In the genomic region with DNA sequence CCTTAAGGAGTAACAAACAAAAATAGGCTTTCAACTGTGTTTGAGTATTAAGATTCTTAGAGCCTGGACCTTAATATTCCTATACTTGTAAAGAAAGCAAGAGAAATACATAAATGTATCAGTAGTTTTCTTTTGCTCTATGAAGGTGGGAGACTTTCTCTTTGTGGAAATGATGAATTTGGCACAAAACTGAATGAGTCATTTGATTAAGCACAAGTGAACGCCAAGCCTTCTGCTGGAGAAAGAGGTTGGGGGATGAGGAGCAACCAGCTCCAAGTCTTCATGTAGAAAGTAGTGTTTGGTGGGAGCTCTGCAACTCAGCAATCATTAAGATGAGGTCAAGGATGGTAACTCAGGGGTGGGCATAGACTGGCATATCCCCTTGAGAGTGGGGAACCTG, we compare ENCODE assay signal across 20 cellular contexts. TPM values are rescaled to one million over a fixed set of nuclear protein-coding genes. Genes with fewer than 3 reads are reported as not detected.
"Had no signal": no experiment of that assay in that cellular context is flagged by ENCODE, and none has a peak within 500 bp of the region (broad histone marks: within the 10 kb centered on the region; RNA-seq: fewer than 3 reads in every experiment).

No MANE protein-coding gene starts in this region.

- H3K27ac Mint-ChIP-seq: activated naive CD4-positive, alpha-beta T cell treated with anti-CD3 and anti-CD28 coated beads for 36 hours; activated naive CD8-positive, alpha-beta T cell treated with anti-CD3 and anti-CD28 coated beads, Interleukin-2, amount 50 U/mL, for 24 hours; activated T-helper 2 cell treated with anti-CD3 and anti-CD28 coated beads, Interferon-gamma antibody, Interleukin-2, Interleukin-4, amounts not matched to agents 10 μg/mL and 5 μg/mL and 100 μg/mL, durations not matched to agents 14 hours and 24 hours and 36 hours; natural killer cell had no signal

- H3K27ac ChIP-seq: body of pancreas, epithelial cell of prostate, neutrophil, parathyroid adenoma, upper lobe of right lung had no signal

- H3K79me2 ChIP-seq: parathyroid adenoma had no signal

- H3K4me1 Mint-ChIP-seq: natural killer cell had no signal

- ATAC-seq: activated naive CD8-positive, alpha-beta T cell treated with anti-CD3 and anti-CD28 coated beads, Interleukin-2, amount 50 U/mL, for 24 hours; body of pancreas; natural killer cell; upper lobe of right lung had no signal

- H3K4me3 Mint-ChIP-seq: activated naive CD4-positive, alpha-beta T cell treated with anti-CD3 and anti-CD28 coated beads for 36 hours; activated naive CD8-positive, alpha-beta T cell treated with anti-CD3 and anti-CD28 coated beads, Interleukin-2, amount 50 U/mL, for 24 hours; natural killer cell had no signal

- H3K4me1 ChIP-seq: parathyroid adenoma, upper lobe of right lung had no signal

- H3K9me3 ChIP-seq: body of pancreas, neutrophil, upper lobe of right lung had no signal

- H3K9ac ChIP-seq: parathyroid adenoma had no signal

- H3K27me3 ChIP-seq: body of pancreas, upper lobe of right lung had no signal

- DNase-seq: activated CD4-positive, CD25-positive, alpha-beta regulatory T cell treated with anti-CD3 and anti-CD28 coated beads, Interleukin-2, amount 50 U/mL, for 72 hours; activated naive CD4-positive, alpha-beta T cell treated with anti-CD3 and anti-CD28 coated beads for 36 hours; activated naive CD8-positive, alpha-beta T cell treated with anti-CD3 and anti-CD28 coated beads, Interleukin-2, amount 50 U/mL, for 24 hours; body of pancreas; effector CD8-positive, alpha-beta T cell; foreskin fibroblast; glutamatergic neuron; hypothalamus; kidney glomerular epithelial cell; mesendoderm; natural killer cell; stimulated activated CD4-positive, alpha-beta T cell treated with anti-CD3 and anti-CD28 coated beads, Interleukin-4, amount 100 ng/mL, for 1 hour; stimulated activated naive CD4-positive, alpha-beta T cell; upper lobe of right lung had no signal

- H3K36me3 ChIP-seq: neutrophil, upper lobe of right lung had no signal

- H3K4me3 ChIP-seq: body of pancreas, upper lobe of right lung had no signal

- H2AFZ ChIP-seq: parathyroid adenoma had no signal

RNA-seq across cellular contexts. Expression of a gene that starts 49.6 kb away (rescaled TPM):
- total RNA-seq: activated naive CD4-positive, alpha-beta T cell treated with anti-CD3 and anti-CD28 coated beads for 36 hours; activated T-helper 2 cell treated with anti-CD3 and anti-CD28 coated beads, Interferon-gamma antibody, Interleukin-2, Interleukin-4, amounts not matched to agents 10 μg/mL and 5 μg/mL and 100 μg/mL, durations not matched to agents 14 hours and 24 hours and 36 hours; body of pancreas; liver; natural killer cell; renal cortical epithelial cell; upper lobe of right lung had no signal
